In the genomic region with DNA sequence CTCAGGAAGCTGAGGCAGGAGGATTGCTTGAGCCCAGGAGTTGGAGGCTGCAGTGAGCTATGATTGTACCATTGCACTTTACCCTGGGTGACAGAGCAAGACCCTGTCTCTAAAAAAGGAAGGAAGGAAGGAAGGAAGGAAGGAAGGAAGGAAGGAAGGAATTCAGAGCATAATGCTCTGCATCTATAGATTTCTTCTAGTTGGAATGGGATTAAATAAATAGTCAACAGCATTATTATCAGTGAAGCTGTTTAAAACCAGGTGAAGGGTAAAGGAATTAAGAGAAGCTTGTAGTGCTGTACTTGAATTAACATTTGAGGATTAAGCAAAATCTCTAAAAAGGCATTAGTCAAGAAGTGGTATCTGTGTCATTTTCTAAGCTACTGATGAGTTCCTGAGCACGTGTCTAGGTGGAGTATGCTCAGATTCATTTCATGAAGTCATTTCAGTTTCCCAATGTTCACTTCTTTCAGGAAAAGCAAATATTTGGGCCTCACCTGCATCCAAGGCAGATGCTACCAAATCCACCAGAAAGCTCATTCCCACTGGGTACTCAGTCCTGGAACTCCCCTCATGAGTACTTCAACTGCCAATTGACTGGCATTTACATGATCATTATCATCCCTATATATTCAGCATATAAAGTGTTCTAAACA, we compare ENCODE assay signal across 16 cellular contexts. TPM values are rescaled to one million over a fixed set of nuclear protein-coding genes. Genes with fewer than 3 reads are reported as not detected.
DNase-seq lines count a peak whose midpoint lies in the region; ATAC-seq and TF ChIP-seq lines count a peak whose summit lies in the region.
"Had no signal": no experiment of that assay in that cellular context is flagged by ENCODE, and none has a peak within 500 bp of the region (broad histone marks: within the 10 kb centered on the region; RNA-seq: fewer than 3 reads in every experiment).

No MANE protein-coding gene starts in this region.

- intact Hi-C loops in PC-3 (cut with micrococcal nuclease) (no loop called here), mammary epithelial cell (cut with micrococcal nuclease) (loop anchor here (5.0 kb wide), 1 partner anchor 449 kb away; no protein-coding TSS in a partner anchor), tibial artery (cut with DNase I; ENCODE audit: low total_unique reads) (no loop called here)

- no peaks in the 10 kb centered on the region for H3K36me3 ChIP-seq in PC-3 (ENCODE audit: low read depth, low read length)
- H3K36me3 ChIP-seq in mammary epithelial cell (ENCODE audit: insufficient read depth, low read length): no peaks in the 10 kb centered on the region
- H3K36me3 ChIP-seq in tibial artery: no peaks in the 10 kb centered on the region

- BruUV-seq in PC-3 (replicated peaks; lab: Mats Ljungman, UMichigan) (no TSS peak), mammary epithelial cell (replicated peaks; lab: Mats Ljungman, UMichigan) (no TSS peak)

- H3K9ac ChIP-seq in PC-3 (ENCODE audit: low read length) (no peak overlapping the region), mammary epithelial cell (ENCODE audit: insufficient read depth, low read length) (peak overlapping the region; percentile 67)

- peak; percentile 23 for DNase-seq in NCI-H748 (lab: John Stamatoyannopoulos, UW; ENCODE audit: unreplicated experiment)
- DNase-seq in NCI-H748 treated with DMSO at 0.1 percent for 48 hours (lab: John Stamatoyannopoulos, UW): no peak
- DNase-seq in PC-3: no peak
- no peak for DNase-seq in mammary epithelial cell
- no peak for DNase-seq in tibial artery
- DNase-seq in NCI-H2107 (lab: John Stamatoyannopoulos, UW): no peak
- DNase-seq: CD4-positive, CD25-positive, alpha-beta regulatory T cell; DMS79; HCEC 1CT; KG1; NCI-H1092 treated with DMSO at 0.1 percent for 48 hours; NCI-H1694 had no signal

- TF ChIP-seq CTCF in PC-3 (conservative IDR thresholded peaks at IDR 0.05; ENCODE audit: low read depth, low read length) (no peak), mammary epithelial cell (conservative IDR thresholded peaks at IDR 0.05 in 1 of 2, IDR thresholded peaks at IDR 0.05 in 1 of 2; ENCODE audit: extremely low read depth in 1 of 2, insufficient read depth in 1 of 2, low read depth in 1 of 2, low read length in 2 of 2) (no peak), tibial artery (IDR thresholded peaks at IDR 0.05) (no peak)

- CTCF ChIA-PET in PC-3 (lab: Charles Lee): interaction anchor here (0.6 to 1.3 kb wide), 4 partner anchors 24 to 166 kb away, joined by 3 to 7 read pairs (median 6); no protein-coding TSS in a partner anchor
- CTCF ChIA-PET in mammary epithelial cell (lab: Charles Lee; ENCODE audit: low non-redundant PET): no interaction called here

- H3K9me3 ChIP-seq in PC-3 (ENCODE audit: low read length) (no peaks in the 10 kb centered on the region), mammary epithelial cell (replicated peaks; ENCODE audit: insufficient read depth, low read length) (no peaks in the 10 kb centered on the region), tibial artery (no peaks in the 10 kb centered on the region)

- peaks cover 19% of the 10 kb centered on the region for H3F3A ChIP-seq in PC-3 (ENCODE audit: low read length, unreplicated experiment)

- no peaks in the 10 kb centered on the region for H3K9me2 ChIP-seq in PC-3 (replicated peaks; ENCODE audit: low read length)

- dilution Hi-C loops in mammary epithelial cell (cut with HindIII; ENCODE audit: low sequenced_read_pairs): no loop called here

- no peak for ATAC-seq in PC-3
- ATAC-seq in GM18873 (IDR thresholded peaks at IDR 0.05; ENCODE audit: low FRiP score, unreplicated experiment): no peak
- no peak for ATAC-seq in HG03342 (IDR thresholded peaks at IDR 0.05; ENCODE audit: unreplicated experiment)
- ATAC-seq: GM12878 had no signal

- H2AFZ ChIP-seq in PC-3 (ENCODE audit: low read length): no peak overlapping the region
- peak overlapping the region; percentile 80 for H2AFZ ChIP-seq in mammary epithelial cell (ENCODE audit: low read depth, low read length)

- H3K4me2 ChIP-seq in PC-3 (ENCODE audit: low read length) (no peak overlapping the region), mammary epithelial cell (ENCODE audit: insufficient read depth, low read depth, low read length) (peak overlapping the region; percentile 63)

- peaks cover 60% of the 10 kb centered on the region for H3K4me1 ChIP-seq in PC-3 (ENCODE audit: insufficient read depth, low read length)
- peaks cover 62% of the 10 kb centered on the region for H3K4me1 ChIP-seq in mammary epithelial cell (ENCODE audit: insufficient read depth, low read length)
- peaks cover 0 to 57% (median 45%) of the 10 kb centered on the region in 4 donors for H3K4me1 ChIP-seq in tibial artery

- no peaks in the 10 kb centered on the region for H4K20me1 ChIP-seq in PC-3 (ENCODE audit: low read length)
- H4K20me1 ChIP-seq in mammary epithelial cell (ENCODE audit: insufficient read depth, low read length): no peaks in the 10 kb centered on the region

- H3K27me3 ChIP-seq in PC-3 (ENCODE audit: low read length) (no peaks in the 10 kb centered on the region), mammary epithelial cell (ENCODE audit: insufficient read depth, low read length) (no peaks in the 10 kb centered on the region), tibial artery (no peaks in the 10 kb centered on the region)

- no peaks in the 10 kb centered on the region for H3K79me2 ChIP-seq in PC-3 (ENCODE audit: low read length)
- H3K79me2 ChIP-seq in mammary epithelial cell (ENCODE audit: insufficient read depth, low read length): no peaks in the 10 kb centered on the region

- in situ Hi-C loops in mammary epithelial cell (cut with MboI; ENCODE audit: low sequenced_read_pairs in 2 of 2): no loop called here

- H3K27ac ChIP-seq in PC-3 (ENCODE audit: low read length) (0 out of 2 replicates have a peak overlapping the region, but pooled peaks have one; percentile 91), mammary epithelial cell (ENCODE audit: insufficient read depth, low read depth, low read length) (peak overlapping the region; percentile 100), tibial artery (peak overlapping the region; percentile 70 to 73)

- 100% methylated on average over 1 of the region's 1 CpG for WGBS in mammary epithelial cell (ENCODE audit: low coverage, missing lambda C conversion rate)

- POLR2A ChIA-PET in PC-3 (lab: Charles Lee; ENCODE audit: unreplicated experiment): interaction anchor here (0.6 kb wide), 1 partner anchor 66 kb away, joined by 3 read pairs; no protein-coding TSS in a partner anchor

- H3K4me3 ChIP-seq in PC-3 (ENCODE audit: low read length) (no peak overlapping the region), mammary epithelial cell (replicated peaks in 1 of 3; ENCODE audit: insufficient read depth in 1 of 3, low read depth in 2 of 3, low read length in 3 of 3) (no peak overlapping the region), tibial artery (no peak overlapping the region)
- H3K4me3 ChIP-seq: GM12878 had no signal

RNA-seq across cellular contexts. Expression of a gene that starts 8.4 kb away (rescaled TPM):
- not detected in 2 replicates for total RNA-seq in PC-3 (2014; rRNA removed)
- total RNA-seq in mammary epithelial cell: under 1 TPM; 0.07 to 0.17 TPM
- polyA plus RNA-seq in mammary epithelial cell: 0.06 TPM
- not detected for polyA minus RNA-seq in mammary epithelial cell
- total RNA-seq: CD4-positive, CD25-positive, alpha-beta regulatory T cell; G401; GM12878 had no signal
- polyA plus RNA-seq: CD4-positive, CD25-positive, alpha-beta regulatory T cell had no signal

RNA-seq across cellular contexts. Expression of a gene that starts 24.4 kb away (rescaled TPM):
- total RNA-seq in PC-3 (2014; rRNA removed): 10.8 and 13.1 TPM in 2 replicates
- 10 to 100 TPM; 18.1 to 63.2 TPM for total RNA-seq in mammary epithelial cell
- 12.8 TPM for polyA plus RNA-seq in mammary epithelial cell
- polyA minus RNA-seq in mammary epithelial cell: 39.1 TPM
